In the genomic region with DNA sequence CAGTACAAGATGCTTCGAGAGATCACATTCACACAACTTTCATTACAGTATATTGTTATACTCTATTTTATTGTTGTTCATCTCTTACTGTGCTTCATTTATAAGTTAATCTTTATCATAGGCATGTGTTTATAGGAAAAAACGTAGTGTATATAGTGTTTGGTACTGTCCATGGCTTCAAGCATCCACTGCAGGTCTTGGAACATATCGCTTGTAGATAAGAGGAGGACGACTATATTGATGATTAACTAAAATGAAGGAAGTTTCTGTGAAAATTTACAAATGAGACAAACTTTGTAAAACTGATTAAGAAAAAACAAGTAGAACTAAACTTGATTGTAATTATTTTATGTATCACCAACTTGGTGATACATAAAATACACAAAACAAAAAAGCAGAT, we compare ENCODE assay signal across 22 cellular contexts.
"Had no signal": no experiment of that assay in that cellular context is flagged by ENCODE, and none has a peak within 500 bp of the region (broad histone marks: within the 10 kb centered on the region; RNA-seq: fewer than 3 reads in every experiment).

No MANE protein-coding gene starts in this region.

- H3K4me1 ChIP-seq: foreskin keratinocyte, prostate gland, testis had no signal

- H3K36me3 ChIP-seq: esophagus muscularis mucosa, neutrophil, prostate gland, sigmoid colon, stomach, tibial artery had no signal

- H3K27me3 ChIP-seq: esophagus muscularis mucosa, foreskin keratinocyte, neutrophil, sigmoid colon, stomach, testis, tibial artery had no signal

- H3K9me3 ChIP-seq: neutrophil, prostate gland, testis had no signal

- ATAC-seq: foreskin keratinocyte; stimulated activated effector memory CD8-positive, alpha-beta T cell treated with anti-CD3 and anti-CD28 coated beads, Interleukin-12 subunit alpha, Interleukin-12 subunit beta, amount 100 ng/mL, for 72 hours had no signal

- FAIRE-seq: colon, endothelial cell of umbilical vein, keratinocyte had no signal

- H3K4me3 ChIP-seq: esophagus muscularis mucosa, lung, prostate gland, sigmoid colon, stomach, testis, tibial artery had no signal

- H3K27ac ChIP-seq: esophagus muscularis mucosa, foreskin keratinocyte, neutrophil, prostate gland, sigmoid colon, testis, tibial artery had no signal

- DNase-seq: effector CD8-positive, alpha-beta T cell; endodermal cell; foreskin keratinocyte; hypothalamus; immature natural killer cell; natural killer cell; right cardiac atrium; sigmoid colon; stimulated activated CD4-positive, alpha-beta T cell treated with anti-CD3 and anti-CD28 coated beads, Interleukin-2, amount 100 ng/mL, for 24 hours; stimulated activated CD4-positive, alpha-beta T cell treated with anti-CD3 and anti-CD28 coated beads, Interleukin-4, amount 100 ng/mL, for 24 hours; stimulated activated naive CD4-positive, alpha-beta T cell treated with Interleukin-2 at 50 U/mL for 16 hours; stomach; testis; tibial artery had no signal
